In the genomic region with DNA sequence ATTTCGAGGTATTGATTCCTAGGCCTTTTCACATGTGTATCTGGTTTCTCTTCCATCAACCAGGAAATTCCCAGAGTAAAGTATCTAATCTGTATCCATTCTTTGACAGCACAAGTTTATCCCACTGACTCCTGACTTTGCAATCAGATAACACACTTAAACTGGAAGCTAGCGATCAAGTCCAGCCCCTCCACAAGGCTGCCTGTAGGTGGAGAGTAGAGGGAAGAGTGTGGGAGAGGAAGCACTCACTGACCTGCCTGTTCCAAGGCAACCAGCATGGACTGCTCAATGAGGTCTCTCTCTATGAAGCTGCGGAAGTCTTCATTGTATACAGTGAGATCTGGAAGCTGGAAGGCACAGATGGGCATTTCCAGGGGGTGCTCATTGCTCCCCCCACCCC, we compare ENCODE assay signal across 18 cellular contexts. TPM values are rescaled to one million over a fixed set of nuclear protein-coding genes. Genes with fewer than 3 reads are reported as not detected.
A peak's percentile ranks its signal among the peaks of the same experiment; 100 is the strongest.
DNase-seq lines count a peak whose midpoint lies in the region; ATAC-seq and TF ChIP-seq lines count a peak whose summit lies in the region.
"Had no signal": no experiment of that assay in that cellular context is flagged by ENCODE, and none has a peak within 500 bp of the region (broad histone marks: within the 10 kb centered on the region; RNA-seq: fewer than 3 reads in every experiment).

No MANE protein-coding gene starts in this region.

- H3K36me3 Mint-ChIP-seq in activated T-cell treated with anti-CD3 and anti-CD28 coated beads, Interleukin-2, amount 50 U/mL, for 24 hours (ENCODE audit: low read depth): peaks cover 82% of the 10 kb centered on the region
- H3K36me3 Mint-ChIP-seq in endodermal cell (ENCODE audit: low read depth): peaks cover 56% of the 10 kb centered on the region

- peaks cover 71% of the 10 kb centered on the region for H3K36me3 ChIP-seq in endodermal cell (ENCODE audit: control insufficient read depth, insufficient read depth, low read length)
- H3K36me3 ChIP-seq in testis (ENCODE audit: low read depth, missing control alignments): no peaks in the 10 kb centered on the region
- H3K36me3 ChIP-seq: BLaER1 treated with 17β-estradiol and CSF1 and Interleukin-3, amounts not matched to agents 10 nM and 100 nM had no signal

- peaks cover 15% of the 10 kb centered on the region for H3K4me1 Mint-ChIP-seq in activated T-cell treated with anti-CD3 and anti-CD28 coated beads, Interleukin-2, amount 50 U/mL, for 24 hours (ENCODE audit: low read depth)
- H3K4me1 Mint-ChIP-seq in endodermal cell: no peaks in the 10 kb centered on the region

- H3K4me3 ChIP-seq in endodermal cell (ENCODE audit: low read length): no peak overlapping the region
- no peak overlapping the region for H3K4me3 ChIP-seq in testis
- H3K4me3 ChIP-seq: BLaER1 treated with 17β-estradiol and CSF1 and Interleukin-3, amounts not matched to agents 10 nM and 100 nM; HAP-1 had no signal

- H3K9me3 Mint-ChIP-seq in activated T-cell treated with anti-CD3 and anti-CD28 coated beads, Interleukin-2, amount 50 U/mL, for 24 hours: no peaks in the 10 kb centered on the region
- no peaks in the 10 kb centered on the region for H3K9me3 Mint-ChIP-seq in endodermal cell

- 94% methylated on average over 3 of the region's 3 CpGs; no CpG with 5 or more reads in 1 of the 2 experiments for WGBS in endodermal cell (ENCODE audit: insufficient coverage in 1 of 2, insufficient read length in 1 of 2), 2 experiments
- WGBS in testis, 2 donors: 73 to 77% methylated on average over 3 of the region's 3 CpGs

- intact Hi-C loops in testis (cut with DNase I; ENCODE audit: low total_unique reads): no loop called here

- peak overlapping the region; percentile 12 for H3K27ac Mint-ChIP-seq in activated T-cell treated with anti-CD3 and anti-CD28 coated beads, Interleukin-2, amount 50 U/mL, for 24 hours
- H3K27ac Mint-ChIP-seq in endodermal cell: peak overlapping the region; percentile 12

- H3K4me3 Mint-ChIP-seq in activated T-cell treated with anti-CD3 and anti-CD28 coated beads, Interleukin-2, amount 50 U/mL, for 24 hours: no peak overlapping the region
- H3K4me3 Mint-ChIP-seq in endodermal cell: no peak overlapping the region

- no peak overlapping the region for H3K9ac ChIP-seq in endodermal cell (ENCODE audit: extremely low read depth, low read length, poor library complexity, severe bottlenecking)
- H3K9ac ChIP-seq: BLaER1 treated with 17β-estradiol and CSF1 and Interleukin-3, amounts not matched to agents 10 nM and 100 nM had no signal

- TF ChIP-seq CTCF in endodermal cell (conservative IDR thresholded peaks at IDR 0.05) (peak; percentile 44), testis (IDR thresholded peaks at IDR 0.05) (no peak)

- H3K27me3 Mint-ChIP-seq in activated T-cell treated with anti-CD3 and anti-CD28 coated beads, Interleukin-2, amount 50 U/mL, for 24 hours: no peaks in the 10 kb centered on the region
- no peaks in the 10 kb centered on the region for H3K27me3 Mint-ChIP-seq in endodermal cell (ENCODE audit: insufficient read depth)

- DNase-seq in activated T-cell treated with anti-CD3 and anti-CD28 coated beads, Interleukin-2, amount 50 U/mL, for 24 hours: no peak
- DNase-seq in activated T-cell treated with anti-CD3 and anti-CD28 coated beads for 4 hours: no peak
- no peak for DNase-seq in endodermal cell
- DNase-seq in testis: peak; percentile 20
- DNase-seq: 8988T; DMS79 treated with DMSO at 0.1 percent for 48 hours; KBM-7; MV-4-11; NCI-H1417 treated with DMSO at 0.1 percent for 48 hours; NCI-H1930; NCI-H446; NCI-H69; NK-92 treated with Interleukin-12 subunit alpha and Interleukin-12 subunit beta, amount 100 ng/mL, for 24 hours; SHP77 had no signal

- no peak overlapping the region for H3K27ac ChIP-seq in endodermal cell (ENCODE audit: low read depth, low read length)
- no peak overlapping the region for H3K27ac ChIP-seq in testis
- H3K27ac ChIP-seq: BLaER1 treated with 17β-estradiol and CSF1 and Interleukin-3, amounts not matched to agents 10 nM and 100 nM had no signal

- H3K27me3 ChIP-seq in endodermal cell (ENCODE audit: control insufficient read depth, insufficient read depth, low read length, poor library complexity, severe bottlenecking) (no peaks in the 10 kb centered on the region), testis (no peaks in the 10 kb centered on the region)

- no peak for TF ChIP-seq POLR2A in testis (IDR thresholded peaks at IDR 0.05)

- H3K9me3 ChIP-seq in endodermal cell (ENCODE audit: control insufficient read depth, low read length) (no peaks in the 10 kb centered on the region), testis (no peaks in the 10 kb centered on the region)
- H3K9me3 ChIP-seq: BLaER1 treated with 17β-estradiol and CSF1 and Interleukin-3, amounts not matched to agents 10 nM and 100 nM; HAP-1 had no signal

- H3K4me1 ChIP-seq in endodermal cell (ENCODE audit: control insufficient read depth, insufficient read depth, low read length): no peaks in the 10 kb centered on the region
- peaks cover 15% of the 10 kb centered on the region for H3K4me1 ChIP-seq in testis
- H3K4me1 ChIP-seq: HAP-1 had no signal

- ATAC-seq in GM21447 (IDR thresholded peaks at IDR 0.05; ENCODE audit: unreplicated experiment) (no peak), HG03045 (IDR thresholded peaks at IDR 0.05; ENCODE audit: unreplicated experiment) (no peak)

RNA-seq across cellular contexts. Expression of gene MTMR11, which starts 30.4 kb away (rescaled TPM):
- total RNA-seq in endodermal cell (1 to 10 TPM; 4.7 to 6.6 TPM), testis (10 to 100 TPM; 39.8 to 50.4 TPM)
- 9.5 TPM for polyA plus RNA-seq in endodermal cell (2013, experiment 1 of 2)
- 8.2 TPM for polyA plus RNA-seq in endodermal cell (2013, experiment 2 of 2)
- 20.5 TPM for polyA plus RNA-seq in testis (ENCODE audit: insufficient read depth, low read depth, low replicate concordance)

RNA-seq across cellular contexts. Expression of gene SF3B4, which starts 39.4 kb away (rescaled TPM):
- total RNA-seq in endodermal cell (10 to 100 TPM; 85.8 to 93.8 TPM), testis (10 to 100 TPM; 30.2 to 32.1 TPM)
- 78.1 TPM for polyA plus RNA-seq in endodermal cell (2013, experiment 1 of 2)
- polyA plus RNA-seq in endodermal cell (2013, experiment 2 of 2): 64.5 TPM
- 121 TPM for polyA plus RNA-seq in testis (ENCODE audit: insufficient read depth, low read depth, low replicate concordance)

RNA-seq across cellular contexts. Expression of gene OTUD7B, which starts 43.5 kb away (rescaled TPM):
- 10 to 100 TPM; 26.6 to 31.1 TPM for total RNA-seq in endodermal cell
- 8.6 TPM for polyA plus RNA-seq in endodermal cell (2013, experiment 1 of 2)
- 8.3 TPM for polyA plus RNA-seq in endodermal cell (2013, experiment 2 of 2)
- total RNA-seq in testis: 10 to 100 TPM; 23.1 to 31.5 TPM
- 30.3 TPM for polyA plus RNA-seq in testis (ENCODE audit: insufficient read depth, low read depth, low replicate concordance)

RNA-seq across cellular contexts. Expression of gene SV2A, which starts 49.4 kb away (rescaled TPM):
- total RNA-seq in endodermal cell (10 to 100 TPM; 25.6 to 26.2 TPM), testis (1 to 10 TPM; 1.4 to 1.7 TPM)
- 36.6 TPM for polyA plus RNA-seq in endodermal cell (2013, experiment 1 of 2)
- polyA plus RNA-seq in endodermal cell (2013, experiment 2 of 2): 31.9 TPM
- polyA plus RNA-seq in testis (ENCODE audit: insufficient read depth, low read depth, low replicate concordance): 2.3 TPM

Comparison
In these comparisons a context has a peak if more than half of its experiments do, and no peak if none do; other contexts are left out.
1. RNA of gene MTMR11, which starts 30.4 kb away (total RNA-seq): 39.8 to 50.4 TPM in testis; 4.7 to 6.6 TPM in endodermal cell; every median in the first group is over 4 times any median in the second.